In genomic region chr12:25929096-25929637, GRCh38 we compare ENCODE assay signal across 32 cellular contexts. TPM values are rescaled to one million over a fixed set of nuclear protein-coding genes. Genes with fewer than 3 reads are reported as not detected.
DNase-seq lines count a peak whose midpoint lies in the region; ATAC-seq, FAIRE-seq and TF ChIP-seq lines count a peak whose summit lies in the region.
"Had no signal": no experiment of that assay in that cellular context is flagged by ENCODE, and none has a peak within 500 bp of the region (broad histone marks: within the 10 kb centered on the region; RNA-seq: fewer than 3 reads in every experiment).

No MANE protein-coding gene starts in this region.

- peaks cover 5% of the 10 kb centered on the region for H3K27me3 Mint-ChIP-seq in astrocyte (ENCODE audit: low read depth, unreplicated experiment)
- H3K27me3 Mint-ChIP-seq: activated CD4-positive, alpha-beta T cell treated with anti-CD3 and anti-CD28 coated beads for 36 hours; activated CD8-positive, alpha-beta memory T cell treated with anti-CD3 and anti-CD28 coated beads, Interleukin-2, amount 10 ng/mL, durations not matched to agents 7 days and 5 days had no signal

- peak; percentile 5 for FAIRE-seq in astrocyte (lab: Jason Lieb, UNC)
- FAIRE-seq in pancreas (lab: Jason Lieb, UNC), result no peak
- FAIRE-seq: endometrium, GM18507, HTR-8/SVneo, TTC549 had no signal

- no peak overlapping the region for H3K4me2 ChIP-seq in astrocyte (ENCODE audit: low read length)
- H3K4me2 ChIP-seq: KMS-11, smooth muscle cell had no signal

- no peaks in the 10 kb centered on the region; the same call in 1 of the 2 replicates for H3K9me3 ChIP-seq in MG63
- H3K9me3 ChIP-seq in astrocyte (ENCODE audit: insufficient read depth, low read depth, low read length), result no peaks in the 10 kb centered on the region
- no peaks in the 10 kb centered on the region for H3K9me3 ChIP-seq in pancreas
- H3K9me3 ChIP-seq: body of pancreas, Caco-2, gastroesophageal sphincter, left ventricle myocardium inferior, prostate gland, stomach, upper lobe of left lung had no signal

- H3K4me3 ChIP-seq in MG63 (no peak overlapping the region), astrocyte (ENCODE audit: insufficient read depth, low read depth, low read length) (no peak overlapping the region), pancreas (no peak overlapping the region)
- H3K4me3 ChIP-seq: body of pancreas, coronary artery, gastroesophageal sphincter, left ventricle myocardium inferior, prostate gland, smooth muscle cell, stomach, upper lobe of left lung had no signal

- H2AFZ ChIP-seq in astrocyte (ENCODE audit: low read depth, low read length), result no peak overlapping the region

- peak; percentile 67 for DNase-seq in MG63
- DNase-seq in astrocyte (ENCODE audit: low read depth), result peak; percentile 14
- DNase-seq in foreskin keratinocyte, result peak in 1 of 2 donors; percentile 23
- peak; percentile 88 for DNase-seq in stromal cell of bone marrow (ENCODE audit: low read depth)
- DNase-seq in OCI-M2 (lab: John Stamatoyannopoulos, UW; ENCODE audit: unreplicated experiment), result no peak
- DNase-seq in pancreas, result no peak
- DNase-seq: activated CD4-positive, alpha-beta T cell treated with anti-CD3 and anti-CD28 coated beads for 36 hours; activated CD8-positive, alpha-beta memory T cell treated with anti-CD3 and anti-CD28 coated beads, Interleukin-2, amount 10 ng/mL, durations not matched to agents 7 days and 5 days; activated naive CD8-positive, alpha-beta T cell treated with anti-CD3 and anti-CD28 coated beads, Interleukin-2, amount 10 ng/mL, durations not matched to agents 7 days and 5 days; body of pancreas; Caco-2; H7; left ventricle myocardium inferior; NCI-H1092; NCI-H2029 treated with DMSO at 0.1 percent for 48 hours; nephron progenitor cell; stimulated activated CD4-positive, alpha-beta T cell treated with anti-CD3 and anti-CD28 coated beads, Interleukin-4, amount 100 ng/mL, for 1 hour; stomach; SW 1271; upper lobe of left lung had no signal

- WGBS in pancreas, 2 donors, result 70 to 80% methylated on average over 3 of the region's 3 CpGs

- no peaks in the 10 kb centered on the region for H4K20me1 ChIP-seq in astrocyte (ENCODE audit: insufficient read depth, low read length)

- no peaks in the 10 kb centered on the region for H3K27me3 ChIP-seq in MG63
- H3K27me3 ChIP-seq in astrocyte (ENCODE audit: insufficient read depth, low read length), result no peaks in the 10 kb centered on the region
- no peaks in the 10 kb centered on the region for H3K27me3 ChIP-seq in foreskin keratinocyte
- no peaks in the 10 kb centered on the region for H3K27me3 ChIP-seq in pancreas
- H3K27me3 ChIP-seq: body of pancreas, gastroesophageal sphincter, stomach, upper lobe of left lung had no signal

- H3K27ac Mint-ChIP-seq in astrocyte (ENCODE audit: unreplicated experiment), result no peak overlapping the region
- H3K27ac Mint-ChIP-seq: activated CD4-positive, alpha-beta T cell treated with anti-CD3 and anti-CD28 coated beads for 36 hours; activated CD8-positive, alpha-beta memory T cell treated with anti-CD3 and anti-CD28 coated beads, Interleukin-2, amount 10 ng/mL, durations not matched to agents 7 days and 5 days; activated naive CD8-positive, alpha-beta T cell treated with anti-CD3 and anti-CD28 coated beads, Interleukin-2, amount 10 ng/mL, durations not matched to agents 7 days and 5 days; activated T-helper 2 cell treated with anti-CD3 and anti-CD28 coated beads, Interferon-gamma antibody, Interleukin-2, Interleukin-4, amounts not matched to agents 10 μg/mL and 5 μg/mL and 100 μg/mL, durations not matched to agents 14 hours and 24 hours and 36 hours had no signal

- intact Hi-C loops in pancreas (cut with DNase I), result no loop called here

- no peaks in the 10 kb centered on the region for H3K4me1 ChIP-seq in astrocyte (ENCODE audit: insufficient read depth, low read length)
- peaks cover 9% of the 10 kb centered on the region for H3K4me1 ChIP-seq in foreskin keratinocyte
- no peaks in the 10 kb centered on the region for H3K4me1 ChIP-seq in pancreas
- H3K4me1 ChIP-seq: body of pancreas, Caco-2, gastroesophageal sphincter, prostate gland, stomach, upper lobe of left lung had no signal

- no peak overlapping the region for H3K9ac ChIP-seq in astrocyte (ENCODE audit: low read length)
- H3K9ac ChIP-seq: KMS-11 had no signal

- ATAC-seq in foreskin keratinocyte (peak; percentile 12), pancreas (no peak), HG03442 (IDR thresholded peaks at IDR 0.05; ENCODE audit: unreplicated experiment) (no peak)
- ATAC-seq: activated CD4-positive, alpha-beta T cell treated with anti-CD3 and anti-CD28 coated beads for 36 hours; activated CD8-positive, alpha-beta memory T cell treated with anti-CD3 and anti-CD28 coated beads, Interleukin-2, amount 10 ng/mL, durations not matched to agents 7 days and 5 days; body of pancreas; gastroesophageal sphincter; Right ventricle myocardium inferior had no signal

- H3K36me3 ChIP-seq in MG63, result no peaks in the 10 kb centered on the region
- no peaks in the 10 kb centered on the region for H3K36me3 ChIP-seq in astrocyte (ENCODE audit: insufficient read depth, low read length)
- H3K36me3 ChIP-seq in pancreas, result no peaks in the 10 kb centered on the region
- H3K36me3 ChIP-seq: gastroesophageal sphincter, left ventricle myocardium inferior, prostate gland, stomach, upper lobe of left lung had no signal

- no peak overlapping the region for H3K4me3 Mint-ChIP-seq in astrocyte (ENCODE audit: unreplicated experiment)
- H3K4me3 Mint-ChIP-seq: activated CD4-positive, alpha-beta T cell treated with anti-CD3 and anti-CD28 coated beads for 36 hours; activated CD8-positive, alpha-beta memory T cell treated with anti-CD3 and anti-CD28 coated beads, Interleukin-2, amount 10 ng/mL, durations not matched to agents 7 days and 5 days; activated naive CD8-positive, alpha-beta T cell treated with anti-CD3 and anti-CD28 coated beads, Interleukin-2, amount 10 ng/mL, durations not matched to agents 7 days and 5 days; nephron progenitor cell had no signal

- H3K4me1 Mint-ChIP-seq in astrocyte (ENCODE audit: low read depth, unreplicated experiment), result no peaks in the 10 kb centered on the region
- H3K4me1 Mint-ChIP-seq: activated CD4-positive, alpha-beta T cell treated with anti-CD3 and anti-CD28 coated beads for 36 hours; activated CD8-positive, alpha-beta memory T cell treated with anti-CD3 and anti-CD28 coated beads, Interleukin-2, amount 10 ng/mL, durations not matched to agents 7 days and 5 days; activated naive CD8-positive, alpha-beta T cell treated with anti-CD3 and anti-CD28 coated beads, Interleukin-2, amount 10 ng/mL, durations not matched to agents 7 days and 5 days had no signal

- no peaks in the 10 kb centered on the region for H3K36me3 Mint-ChIP-seq in astrocyte (ENCODE audit: low read depth, unreplicated experiment)
- H3K36me3 Mint-ChIP-seq: activated CD8-positive, alpha-beta memory T cell treated with anti-CD3 and anti-CD28 coated beads, Interleukin-2, amount 10 ng/mL, durations not matched to agents 7 days and 5 days had no signal

- H3K79me2 ChIP-seq in astrocyte (ENCODE audit: insufficient read depth, low read length), result no peaks in the 10 kb centered on the region

- H3K9me3 Mint-ChIP-seq in astrocyte (ENCODE audit: unreplicated experiment), result no peaks in the 10 kb centered on the region
- H3K9me3 Mint-ChIP-seq: activated T-helper 2 cell treated with anti-CD3 and anti-CD28 coated beads, Interferon-gamma antibody, Interleukin-2, Interleukin-4, amounts not matched to agents 10 μg/mL and 5 μg/mL and 100 μg/mL, durations not matched to agents 14 hours and 24 hours and 36 hours; nephron progenitor cell had no signal

- no peak for TF ChIP-seq CTCF in astrocyte (IDR thresholded peaks at IDR 0.05; ENCODE audit: insufficient read depth, low read depth, low read length)
- TF ChIP-seq CTCF in foreskin keratinocyte (conservative IDR thresholded peaks at IDR 0.05), result no peak
- TF ChIP-seq CTCF in pancreas (IDR thresholded peaks at IDR 0.05), result no peak

- H3K27ac ChIP-seq in astrocyte (ENCODE audit: low read depth, low read length) (no peak overlapping the region), foreskin keratinocyte (no peak overlapping the region), pancreas (no peak overlapping the region)
- H3K27ac ChIP-seq: body of pancreas, coronary artery, gastroesophageal sphincter, KMS-11, left ventricle myocardium inferior, prostate gland, stomach, upper lobe of left lung had no signal

RNA-seq across cellular contexts. Expression of gene RASSF8, which starts 29.3 kb away (rescaled TPM):
- 7.3 and 40.9 TPM in 2 replicates for total RNA-seq in MG63 (2014; rRNA removed; shearing (Covaris generic); ENCODE audit: low replicate concordance)
- 24.2 and 39.5 TPM in 2 replicates for total RNA-seq in astrocyte
- 15.6 and 17.1 TPM in 2 replicates for total RNA-seq in foreskin keratinocyte
- 2.2 and 2.5 TPM in 2 replicates for polyA plus RNA-seq in foreskin keratinocyte
- total RNA-seq in pancreas, result 10 to 100 TPM in 3 of 6 donors, 1 to 10 TPM in 3; 6.3 to 25.0 (median 10.5) TPM
- 1 to 10 TPM; 4.3 TPM for polyA plus RNA-seq in pancreas

Comparison
In these comparisons a context has a peak if more than half of its experiments do, and no peak if none do; other contexts are left out.
1. DNase-seq: peak in MG63 (single experiment), astrocyte (single experiment) and stromal cell of bone marrow (single experiment); none in OCI-M2 (single experiment) and pancreas (0 of 6).